ENCODE assay signal across 20 cellular contexts in the genomic region with DNA sequence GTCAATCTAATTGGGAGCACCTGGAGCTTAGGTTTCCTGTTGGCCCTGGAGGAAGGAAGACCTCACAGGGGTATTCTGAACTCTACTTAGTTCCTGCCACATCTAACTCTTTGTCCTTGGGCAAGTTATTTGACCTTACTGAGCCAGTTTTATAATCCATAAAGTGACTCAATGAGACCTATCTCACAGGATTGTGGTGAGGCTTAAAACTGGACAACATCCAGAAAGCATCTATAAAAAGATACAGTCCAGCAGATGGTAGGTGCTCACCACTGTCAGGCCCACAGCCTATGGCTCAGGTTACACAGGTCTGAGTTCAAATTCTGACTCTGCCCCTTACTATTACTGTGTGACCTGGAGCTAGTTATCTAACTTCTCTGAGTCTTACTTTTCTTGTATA. TPM values are rescaled to one million over a fixed set of nuclear protein-coding genes. Genes with fewer than 3 reads are reported as not detected.
DNase-seq lines count a peak whose midpoint lies in the region; ATAC-seq and TF ChIP-seq lines count a peak whose summit lies in the region.
"Had no signal": no experiment of that assay in that cellular context is flagged by ENCODE, and none has a peak within 500 bp of the region (broad histone marks: within the 10 kb centered on the region; RNA-seq: fewer than 3 reads in every experiment).

No MANE protein-coding gene starts in this region.

- no peak overlapping the region for H3K9ac ChIP-seq in IMR-90 (ENCODE audit: low read depth, low read length)

- TF ChIP-seq CTCF in IMR-90 (conservative IDR thresholded peaks at IDR 0.05; ENCODE audit: low read depth, low read length) (no peak), body of pancreas (IDR thresholded peaks at IDR 0.05) (no peak), mucosa of descending colon (IDR thresholded peaks at IDR 0.05) (no peak)

- H2BK120ac ChIP-seq in IMR-90 (ENCODE audit: low read depth, low read length): no peak overlapping the region

- POLR2A ChIA-PET in IMR-90 (lab: Charles Lee; ENCODE audit: unreplicated experiment): no interaction called here

- no peak overlapping the region for H4K5ac ChIP-seq in IMR-90 (ENCODE audit: low read depth, low read length)

- dilution Hi-C loops in IMR-90 (cut with HindIII; ENCODE audit: low sequenced_read_pairs, unreplicated experiment): no loop called here

- H3K79me1 ChIP-seq in IMR-90 (ENCODE audit: low read depth in 1 of 2, low read length in 2 of 2): no peaks in the 10 kb centered on the region

- no peak overlapping the region for H2AFZ ChIP-seq in IMR-90 (replicated peaks; ENCODE audit: low read length, poor library complexity)
- H2AFZ ChIP-seq: PC-9 had no signal

- in situ Hi-C loops in IMR-90 (cut with MboI; ENCODE audit: low sequenced_read_pairs): no loop called here

- H3K27me3 ChIP-seq in IMR-90 (ENCODE audit: control insufficient read depth, insufficient read depth, low read length) (no peaks in the 10 kb centered on the region), body of pancreas (no peaks in the 10 kb centered on the region)

- H3K18ac ChIP-seq in IMR-90 (ENCODE audit: low read depth, low read length): no peak overlapping the region

- DNase-seq in DMS 273 (lab: John Stamatoyannopoulos, UW; ENCODE audit: unreplicated experiment) (peak; percentile 29), DMS 273 treated with DMSO at 0.1 percent for 48 hours (lab: John Stamatoyannopoulos, UW) (no peak), IMR-90 (peak; percentile 65), body of pancreas (no peak), mucosa of descending colon (no peak), NCI-H2107 (lab: John Stamatoyannopoulos, UW) (no peak)
- DNase-seq: C1 segment of cervical spinal cord, COR-L47, GDM1, NCI-H1436 treated with DMSO at 0.1 percent for 48 hours, NCI-H345, NCI-H526 treated with DMSO at 0.1 percent for 48 hours, PC-9 had no signal

- H3K9me3 ChIP-seq in IMR-90 (ENCODE audit: control insufficient read depth, insufficient read depth, low read length) (no peaks in the 10 kb centered on the region), body of pancreas (no peaks in the 10 kb centered on the region), mucosa of descending colon (no peaks in the 10 kb centered on the region)

- no peak overlapping the region for H3K14ac ChIP-seq in IMR-90 (replicated peaks; ENCODE audit: low read depth, low read length)

- H2BK20ac ChIP-seq in IMR-90 (ENCODE audit: low read depth, low read length): no peak overlapping the region

- ATAC-seq in IMR-90 (ENCODE audit: low read depth): no peak
- no peak for ATAC-seq in body of pancreas
- peak; percentile 30 for ATAC-seq in mucosa of descending colon
- no peak for ATAC-seq in HG03039 (IDR thresholded peaks at IDR 0.05; ENCODE audit: unreplicated experiment)
- no peak for ATAC-seq in HG02885 (IDR thresholded peaks at IDR 0.05; ENCODE audit: poor library complexity, unreplicated experiment)
- ATAC-seq: Right ventricle myocardium inferior had no signal

- no peak overlapping the region for H3K4me2 ChIP-seq in IMR-90 (ENCODE audit: low read depth, low read length)
- H3K4me2 ChIP-seq: PC-9 had no signal

- no peak overlapping the region for H3K56ac ChIP-seq in IMR-90 (ENCODE audit: extremely low read depth, insufficient read depth, low read length)

- intact Hi-C loops in IMR-90 (cut with micrococcal nuclease) (no loop called here), body of pancreas (cut with DNase I) (no loop called here), mucosa of descending colon (cut with DNase I, micrococcal nuclease) (no loop called here)

- H3K4me1 ChIP-seq in IMR-90 (ENCODE audit: control insufficient read depth, insufficient read depth, low read length) (peaks cover 2% of the 10 kb centered on the region; the same call in 1 of the 2 replicates), body of pancreas (peaks cover 48% of the 10 kb centered on the region), mucosa of descending colon (ENCODE audit: low read depth) (no peaks in the 10 kb centered on the region)

- BruUV-seq in IMR-90 (replicated peaks; lab: Mats Ljungman, UMichigan): no TSS peak

- no peak overlapping the region for H3K27ac ChIP-seq in IMR-90 (ENCODE audit: insufficient read depth, low read length)
- H3K27ac ChIP-seq in body of pancreas: peak overlapping the region in 3 of 4 donors; percentile 40 to 84 (median 48)
- H3K27ac ChIP-seq: 22Rv1, PC-9, SK-N-MC had no signal

- H4K91ac ChIP-seq in IMR-90 (ENCODE audit: insufficient read depth, low read depth, low read length): no peak overlapping the region

- no peak overlapping the region for H2BK5ac ChIP-seq in IMR-90 (ENCODE audit: low read depth, low read length, poor library complexity, severe bottlenecking)

- H3K9me1 ChIP-seq in IMR-90 (ENCODE audit: insufficient read depth, low read length): no peaks in the 10 kb centered on the region; the same call in 1 of the 2 replicates

- H3K23ac ChIP-seq in IMR-90 (ENCODE audit: low read depth, low read length): no peak overlapping the region

- no peak overlapping the region for H2AK9ac ChIP-seq in IMR-90 (replicated peaks; ENCODE audit: low read depth, low read length, poor library complexity)

- TF ChIP-seq POLR2A in IMR-90 (IDR thresholded peaks at IDR 0.05; ENCODE audit: low read depth, low read length) (no peak), body of pancreas (IDR thresholded peaks at IDR 0.05) (no peak)

- H2BK15ac ChIP-seq in IMR-90 (ENCODE audit: low read depth, low read length): no peak overlapping the region

- no peaks in the 10 kb centered on the region for H4K20me1 ChIP-seq in IMR-90 (ENCODE audit: insufficient read depth, low read length)

- H3K36me3 ChIP-seq in IMR-90 (ENCODE audit: control insufficient read depth, insufficient read depth, low read length): peaks cover 4% of the 10 kb centered on the region; the same call in 1 of the 2 replicates
- H3K36me3 ChIP-seq in body of pancreas (replicated peaks in 1 of 2; ENCODE audit: insufficient read depth in 1 of 2, low read depth in 2 of 2): no peaks in the 10 kb centered on the region
- no peaks in the 10 kb centered on the region for H3K36me3 ChIP-seq in mucosa of descending colon (ENCODE audit: low read depth)

- H3K4ac ChIP-seq in IMR-90 (ENCODE audit: low read depth, low read length): no peak overlapping the region

- CTCF ChIA-PET in IMR-90 (lab: Yijun Ruan, JAX): interaction anchor here (1.0 kb wide), 1 partner anchor 16 kb away, joined by 3 read pairs; no protein-coding TSS in a partner anchor

- H4K8ac ChIP-seq in IMR-90 (ENCODE audit: low read depth in 2 of 2, low read length in 2 of 2): no peak overlapping the region

- TF ChIP-seq RAD21 in IMR-90 (IDR thresholded peaks at IDR 0.05; ENCODE audit: low read length): no peak

- no peak overlapping the region for H2AK5ac ChIP-seq in IMR-90 (ENCODE audit: low read depth, low read length)

- H3K4me3 ChIP-seq in IMR-90 (ENCODE audit: insufficient read depth, low read depth, low read length): no peak overlapping the region
- no peak overlapping the region for H3K4me3 ChIP-seq in body of pancreas
- no peak overlapping the region for H3K4me3 ChIP-seq in mucosa of descending colon
- H3K4me3 ChIP-seq: PC-9, SK-N-MC had no signal

TF ChIP-seq in IMR-90, 13 proteins besides CTCF, POLR2A, EP300 and RAD21:
- TF ChIP-seq SMC3 (IDR thresholded peaks at IDR 0.05; ENCODE audit: low read depth, low read length) (no peak), MAZ (IDR thresholded peaks at IDR 0.05; ENCODE audit: borderline replicate concordance, low read depth, low read length) (no peak), RCOR1 (IDR thresholded peaks at IDR 0.05; ENCODE audit: insufficient replicate concordance, low read length) (no peak), CEBPB (IDR thresholded peaks at IDR 0.05; ENCODE audit: low read depth, low read length) (no peak), MAFK (IDR thresholded peaks at IDR 0.05; ENCODE audit: low read depth, low read length) (no peak), FOS (IDR thresholded peaks at IDR 0.05; ENCODE audit: low read depth, low read length) (no peak), RFX5 (IDR thresholded peaks at IDR 0.05; ENCODE audit: low read depth, low read length) (no peak), MXI1 (IDR thresholded peaks at IDR 0.05; ENCODE audit: borderline replicate concordance, low read depth, low read length) (no peak), CHD1 (IDR thresholded peaks at IDR 0.05; ENCODE audit: low read depth, low read length) (no peak), NFE2L2 (IDR thresholded peaks at IDR 0.05; ENCODE audit: low read depth, low read length) (no peak), BHLHE40 (IDR thresholded peaks at IDR 0.05; ENCODE audit: low read depth, low read length) (no peak)
- TF ChIP-seq, protein P1, sequence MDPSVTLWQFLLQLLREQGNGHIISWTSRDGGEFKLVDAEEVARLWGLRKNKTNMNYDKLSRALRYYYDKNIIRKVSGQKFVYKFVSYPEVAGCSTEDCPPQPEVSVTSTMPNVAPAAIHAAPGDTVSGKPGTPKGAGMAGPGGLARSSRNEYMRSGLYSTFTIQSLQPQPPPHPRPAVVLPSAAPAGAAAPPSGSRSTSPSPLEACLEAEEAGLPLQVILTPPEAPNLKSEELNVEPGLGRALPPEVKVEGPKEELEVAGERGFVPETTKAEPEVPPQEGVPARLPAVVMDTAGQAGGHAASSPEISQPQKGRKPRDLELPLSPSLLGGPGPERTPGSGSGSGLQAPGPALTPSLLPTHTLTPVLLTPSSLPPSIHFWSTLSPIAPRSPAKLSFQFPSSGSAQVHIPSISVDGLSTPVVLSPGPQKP (IDR thresholded peaks at IDR 0.05; ENCODE audit: borderline replicate concordance, low read depth, low read length): no peak
- TF ChIP-seq, protein P2, sequence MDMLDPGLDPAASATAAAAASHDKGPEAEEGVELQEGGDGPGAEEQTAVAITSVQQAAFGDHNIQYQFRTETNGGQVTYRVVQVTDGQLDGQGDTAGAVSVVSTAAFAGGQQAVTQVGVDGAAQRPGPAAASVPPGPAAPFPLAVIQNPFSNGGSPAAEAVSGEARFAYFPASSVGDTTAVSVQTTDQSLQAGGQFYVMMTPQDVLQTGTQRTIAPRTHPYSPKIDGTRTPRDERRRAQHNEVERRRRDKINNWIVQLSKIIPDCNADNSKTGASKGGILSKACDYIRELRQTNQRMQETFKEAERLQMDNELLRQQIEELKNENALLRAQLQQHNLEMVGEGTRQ (IDR thresholded peaks at IDR 0.05; ENCODE audit: low read depth, low read length): no peak

RNA-seq across cellular contexts. Expression of a gene that starts 23.3 kb away (rescaled TPM):
- total RNA-seq in IMR-90 (2012; rRNA removed): not detected in 2 replicates
- not detected in 2 replicates for polyA plus RNA-seq in IMR-90 (2012; rRNA removed)
- not detected in 2 replicates for polyA plus RNA-seq in IMR-90 (2012; cell fraction: cytosol; rRNA removed)
- not detected in 2 replicates for polyA plus RNA-seq in IMR-90 (2012; cell fraction: nucleus; rRNA removed; ENCODE audit: low replicate concordance)
- not detected for total RNA-seq in body of pancreas
- not detected for total RNA-seq in mucosa of descending colon
- total RNA-seq: H1, PC-9, Right ventricle myocardium inferior had no signal
- polyA plus RNA-seq: H1, IgD-negative memory B cell had no signal

Comparison
In these comparisons a context has a peak if more than half of its experiments do, and no peak if none do; other contexts are left out.
1. DNase-seq: peak in DMS 273 (single experiment) and IMR-90 (single experiment); none in DMS 273 treated with DMSO at 0.1 percent for 48 hours (single experiment), body of pancreas (0 of 4), mucosa of descending colon (0 of 3) and NCI-H2107 (single experiment).